Comparison of ENCODE assay signal across 10 cellular contexts in genomic region chr17:6701719-6702118, GRCh38. TPM values are rescaled to one million over a fixed set of nuclear protein-coding genes. Genes with fewer than 3 reads are reported as not detected.
DNase-seq lines count a peak whose midpoint lies in the region; ATAC-seq and TF ChIP-seq lines count a peak whose summit lies in the region.
"Had no signal": no experiment of that assay in that cellular context is flagged by ENCODE, and none has a peak within 500 bp of the region (broad histone marks: within the 10 kb centered on the region; RNA-seq: fewer than 3 reads in every experiment).

No MANE protein-coding gene starts in this region.

- no peaks in the 10 kb centered on the region for H3F3A ChIP-seq in SK-N-SH (replicated peaks; ENCODE audit: insufficient read depth)

- no peak overlapping the region for H2AFZ ChIP-seq in SK-N-SH (ENCODE audit: low read depth)

- H4K20me1 ChIP-seq in SK-N-SH (ENCODE audit: insufficient read depth) = no peaks in the 10 kb centered on the region

- no peak overlapping the region for H3K9ac ChIP-seq in SK-N-SH

- peaks cover 76% of the 10 kb centered on the region for H3K27me3 ChIP-seq in SK-N-SH (ENCODE audit: insufficient read depth)

- no peaks in the 10 kb centered on the region for H3K4me1 ChIP-seq in SK-N-SH (ENCODE audit: control insufficient read depth in 1 of 2, insufficient read depth in 2 of 2, low read depth in 1 of 2, low read length in 1 of 2)

- WGBS in SK-N-SH (ENCODE audit: low lambda C conversion rate) = 28% methylated on average over 5 of the region's 11 CpGs

- no peaks in the 10 kb centered on the region for H3K36me3 Mint-ChIP-seq in endothelial cell (ENCODE audit: low read depth, unreplicated experiment)

- no peak for ATAC-seq in HG02981 (IDR thresholded peaks at IDR 0.05; ENCODE audit: unreplicated experiment)

- no peak overlapping the region for H3K4me3 Mint-ChIP-seq in endothelial cell (ENCODE audit: unreplicated experiment)
- H3K4me3 Mint-ChIP-seq: T-helper 1 cell treated with Interleukin-12 subunit alpha and Interleukin-12 subunit beta and Interleukin-4 antibody, amounts not matched to agents 30 μg/mL and 1 μg/mL, for 36 hours had no signal

- H3K4me1 Mint-ChIP-seq in endothelial cell (ENCODE audit: unreplicated experiment) = peaks cover 3% of the 10 kb centered on the region

- no peaks in the 10 kb centered on the region for H3K9me3 ChIP-seq in SK-N-SH
- H3K9me3 ChIP-seq: Caco-2 had no signal

- TF ChIP-seq RAD21 in SK-N-SH (IDR thresholded peaks at IDR 0.05; ENCODE audit: low read length) = no peak

- peak; percentile 18 to 30 for DNase-seq in activated CD4-positive, alpha-beta T cell treated with anti-CD3 and anti-CD28 coated beads for 24 hours (ENCODE audit: low read depth in 2 of 2)
- DNase-seq in activated CD4-positive, alpha-beta T cell treated with anti-CD3 and anti-CD28 coated beads, Interleukin-2, amount 50 U/mL, for 4 hours = no peak
- peak; percentile 73 for DNase-seq in SK-N-SH
- DNase-seq in endothelial cell (ENCODE audit: low spot score) = peak; percentile 82
- DNase-seq in stimulated activated CD4-positive, alpha-beta T cell treated with anti-CD3 and anti-CD28 coated beads, Interleukin-4, amount 100 ng/mL, for 48 hours (ENCODE audit: low read depth in 2 of 2) = peak; percentile 37 to 38
- no peak for DNase-seq in GF-D8 (lab: John Stamatoyannopoulos, UW)
- DNase-seq in inferior parietal cortex (ENCODE audit: extremely low spot score) = no peak

- CTCF ChIA-PET in SK-N-SH (lab: Yijun Ruan, JAX) = interaction anchor here (0.7 to 2.4 kb wide), 5 partner anchors 9 to 35 kb away, joined by 3 to 8 read pairs (median 3); no protein-coding TSS in a partner anchor

- peaks cover 11% of the 10 kb centered on the region for H3K27me3 Mint-ChIP-seq in endothelial cell (ENCODE audit: unreplicated experiment)

- no peaks in the 10 kb centered on the region for H3K9me2 ChIP-seq in SK-N-SH

- TF ChIP-seq CTCF in SK-N-SH (IDR thresholded peaks at IDR 0.05) = peak; percentile 48
- TF ChIP-seq CTCF in endothelial cell (IDR thresholded peaks at IDR 0.05; ENCODE audit: unreplicated experiment) = peak; percentile 20

- no peak overlapping the region for H3K4me2 ChIP-seq in SK-N-SH

- no peak overlapping the region for H3K27ac Mint-ChIP-seq in endothelial cell (ENCODE audit: unreplicated experiment)
- H3K27ac Mint-ChIP-seq: T-helper 1 cell treated with Interleukin-12 subunit alpha and Interleukin-12 subunit beta and Interleukin-4 antibody, amounts not matched to agents 30 μg/mL and 1 μg/mL, for 36 hours had no signal

- POLR2A ChIA-PET in SK-N-SH (lab: Yijun Ruan, JAX) = no interaction called here

- H3K9me3 Mint-ChIP-seq in endothelial cell (ENCODE audit: unreplicated experiment) = no peaks in the 10 kb centered on the region
- H3K9me3 Mint-ChIP-seq: T-helper 1 cell treated with Interleukin-12 subunit alpha and Interleukin-12 subunit beta and Interleukin-4 antibody, amounts not matched to agents 30 μg/mL and 1 μg/mL, for 36 hours had no signal

- H3K36me3 ChIP-seq in SK-N-SH (replicated peaks in 1 of 2; ENCODE audit: control insufficient read depth in 1 of 2, insufficient read depth in 2 of 2, low read length in 1 of 2) = no peaks in the 10 kb centered on the region

- H3K4me3 ChIP-seq in SK-N-SH (ENCODE audit: low read depth in 2 of 2, low read length in 1 of 2) = no peak overlapping the region

- no peak overlapping the region for H3K27ac ChIP-seq in SK-N-SH (ENCODE audit: low read depth in 2 of 2, low read length in 1 of 2)

- H3K79me2 ChIP-seq in SK-N-SH (ENCODE audit: insufficient read depth) = no peaks in the 10 kb centered on the region

- no peak for TF ChIP-seq EP300 in SK-N-SH (IDR thresholded peaks at IDR 0.05; ENCODE audit: borderline replicate concordance in 1 of 2, low read depth in 1 of 2, low read length in 1 of 2)

TF ChIP-seq in SK-N-SH, 30 proteins besides CTCF, POLR2A, EP300 and RAD21:
- TF ChIP-seq PBX3 (IDR thresholded peaks at IDR 0.05) (no peak), IRF3 (IDR thresholded peaks at IDR 0.05; ENCODE audit: low read depth, low read length) (no peak), JUND (IDR thresholded peaks at IDR 0.05) (no peak), USF1 (IDR thresholded peaks at IDR 0.05; ENCODE audit: borderline replicate concordance, low read depth) (no peak), FOXJ3 (CRISPR knock-in tag; IDR thresholded peaks at IDR 0.05) (no peak)

RNA-seq across cellular contexts. Expression of gene SLC13A5, which starts 11.4 kb away (rescaled TPM):
- polyA plus RNA-seq in SK-N-SH (2012; rRNA removed) = not detected in 2 replicates
- polyA plus RNA-seq in SK-N-SH (2012; cell fraction: cytosol; rRNA removed) = not detected in 2 replicates
- polyA plus RNA-seq in SK-N-SH (2012; cell fraction: nucleus; rRNA removed) = not detected in 2 replicates
- 1.3 TPM for total RNA-seq in endothelial cell (ENCODE audit: unreplicated experiment)

RNA-seq across cellular contexts. Expression of gene C17orf100, which starts 50.2 kb away (rescaled TPM):
- 2.6 and 2.7 TPM in 2 replicates for polyA plus RNA-seq in SK-N-SH (2012; rRNA removed)
- polyA plus RNA-seq in SK-N-SH (2012; cell fraction: cytosol; rRNA removed) = 2.8 and 2.9 TPM in 2 replicates
- 1.0 and 1.2 TPM in 2 replicates for polyA plus RNA-seq in SK-N-SH (2012; cell fraction: nucleus; rRNA removed)
- total RNA-seq in endothelial cell (ENCODE audit: unreplicated experiment) = 3.8 TPM

RNA-seq across cellular contexts. Expression of gene MED31, which starts 50.3 kb away (rescaled TPM):
- 15.1 and 22.0 TPM in 2 replicates for polyA plus RNA-seq in SK-N-SH (2012; rRNA removed)
- polyA plus RNA-seq in SK-N-SH (2012; cell fraction: cytosol; rRNA removed) = 20.9 and 27.4 TPM in 2 replicates
- polyA plus RNA-seq in SK-N-SH (2012; cell fraction: nucleus; rRNA removed) = 10.3 and 12.4 TPM in 2 replicates
- total RNA-seq in endothelial cell (ENCODE audit: unreplicated experiment) = 18.3 TPM

RNA-seq across cellular contexts. Expression of gene XAF1, which starts 54.1 kb away (rescaled TPM):
- 0.02 and 0.03 TPM in 2 replicates for polyA plus RNA-seq in SK-N-SH (2012; rRNA removed)
- polyA plus RNA-seq in SK-N-SH (2012; cell fraction: cytosol; rRNA removed) = 0.01 TPM in 2 replicates
- polyA plus RNA-seq in SK-N-SH (2012; cell fraction: nucleus; rRNA removed) = 0.23 and 0.35 TPM in 2 replicates
- 0.38 TPM for total RNA-seq in endothelial cell (ENCODE audit: unreplicated experiment)

Comparison
In these comparisons a context has a peak if more than half of its experiments do, and no peak if none do; other contexts are left out.
1. DNase-seq: peak in activated CD4-positive, alpha-beta T cell treated with anti-CD3 and anti-CD28 coated beads for 24 hours (2 of 2), SK-N-SH (single experiment), endothelial cell (single experiment) and stimulated activated CD4-positive, alpha-beta T cell treated with anti-CD3 and anti-CD28 coated beads, Interleukin-4, amount 100 ng/mL, for 48 hours (2 of 2); none in activated CD4-positive, alpha-beta T cell treated with anti-CD3 and anti-CD28 coated beads, Interleukin-2, amount 50 U/mL, for 4 hours (0 of 2), GF-D8 (single experiment) and inferior parietal cortex (single experiment).